9 cellular contexts compared by ENCODE assay signal in genomic region chr17:49497147-49498036, GRCh38. TPM values are rescaled to one million over a fixed set of nuclear protein-coding genes. Genes with fewer than 3 reads are reported as not detected.
DNase-seq lines count a peak whose midpoint lies in the region; ATAC-seq and TF ChIP-seq lines count a peak whose summit lies in the region.
"Had no signal": no experiment of that assay in that cellular context is flagged by ENCODE, and none has a peak within 500 bp of the region (broad histone marks: within the 10 kb centered on the region; RNA-seq: fewer than 3 reads in every experiment).

No MANE protein-coding gene starts in this region.

- H3K36me3 ChIP-seq in Peyer's patch (no peaks in the 10 kb centered on the region), thymus (ENCODE audit: control insufficient read depth, insufficient read depth) (no peaks in the 10 kb centered on the region)

- H3K4me3 ChIP-seq in Peyer's patch = peak overlapping the region; percentile 23 to 56 (median 54)
- H3K4me3 ChIP-seq in choroid plexus epithelial cell (ENCODE audit: low read depth, low read length) = peak overlapping the region; percentile 32
- H3K4me3 ChIP-seq in lower leg skin (ENCODE audit: low read depth, poor library complexity, severe bottlenecking) = peak overlapping the region; percentile 6
- H3K4me3 ChIP-seq in thymus (ENCODE audit: low read length) = peak overlapping the region; percentile 15

- H3K9me3 ChIP-seq in Peyer's patch (no peaks in the 10 kb centered on the region), thymus (ENCODE audit: control insufficient read depth) (no peaks in the 10 kb centered on the region)

- TF ChIP-seq POLR2A in Peyer's patch (IDR thresholded peaks at IDR 0.05) (no peak), lower leg skin (IDR thresholded peaks at IDR 0.05) (no peak)

- no peak for ATAC-seq in GM19324 (IDR thresholded peaks at IDR 0.05; ENCODE audit: low FRiP score, unreplicated experiment)
- ATAC-seq in GM19395 (IDR thresholded peaks at IDR 0.05; ENCODE audit: unreplicated experiment) = no peak
- no peak for ATAC-seq in HG03354 (IDR thresholded peaks at IDR 0.05; ENCODE audit: poor library complexity, severe bottlenecking, unreplicated experiment)

- TF ChIP-seq CTCF in Peyer's patch (IDR thresholded peaks at IDR 0.05) = no peak
- TF ChIP-seq CTCF in choroid plexus epithelial cell (conservative IDR thresholded peaks at IDR 0.05; ENCODE audit: low read depth, low read length) = no peak
- no peak for TF ChIP-seq CTCF in lower leg skin (IDR thresholded peaks at IDR 0.05)

- WGBS in lower leg skin, 2 donors = 1 to 3% methylated on average over 18 to 40 of the region's 76 CpGs
- 2% methylated on average over 76 of the region's 76 CpGs for WGBS in thymus

- H3K27me3 ChIP-seq in Peyer's patch (peaks cover 0 to 29% of the 10 kb centered on the region in 2 donors), thymus (ENCODE audit: control insufficient read depth, insufficient read depth) (peaks cover 51% of the 10 kb centered on the region)

- H3K27ac ChIP-seq in Peyer's patch = no peak overlapping the region
- H3K27ac ChIP-seq in thymus (ENCODE audit: low read depth) = no peak overlapping the region

- H3K4me1 ChIP-seq in Peyer's patch (peaks cover 0 to 26% (median 26%) of the 10 kb centered on the region in 4 donors), thymus (ENCODE audit: control insufficient read depth, insufficient read depth, low read length) (peaks cover 12% of the 10 kb centered on the region)

- DNase-seq in HCEC 1CT (peak; percentile 4), Peyer's patch (no peak), choroid plexus epithelial cell (ENCODE audit: low read depth) (no peak), lower leg skin (ENCODE audit: low spot score in 2 of 2) (peak in 1 of 2 donors; percentile 91)

- intact Hi-C loops in lower leg skin (cut with DNase I; ENCODE audit: low total_unique reads) = loop anchor here (5.0 to 10.0 kb wide), 2 partner anchors 50 to 63 kb away; no protein-coding TSS in a partner anchor

RNA-seq across cellular contexts. Expression of gene NGFR, which starts 2.3 kb away (rescaled TPM):
- total RNA-seq in Peyer's patch (1 to 10 TPM in 2 of 4 donors, under 1 TPM in 1, not detected in 1; 0.70 to 1.9 (median 1.5) TPM), lower leg skin (10 to 100 TPM in 3 of 4 donors, 1 to 10 TPM in 1; 3.0 to 40.5 (median 19.1) TPM)
- 5.0 TPM for polyA plus RNA-seq in thymus
- total RNA-seq: glomerular endothelial cell had no signal
